33 cellular contexts compared by ENCODE assay signal in genomic region chr3:131831608-131832007, GRCh38.
"Had no signal": no experiment of that assay in that cellular context is flagged by ENCODE, and none has a peak within 500 bp of the region (broad histone marks: within the 10 kb centered on the region; RNA-seq: fewer than 3 reads in every experiment).

No MANE protein-coding gene starts in this region.

- H3K27me3 ChIP-seq: adrenal gland, ascending aorta, body of pancreas, brain microvascular endothelial cell, breast epithelium, cardiac muscle cell had no signal

- ATAC-seq: activated naive CD4-positive, alpha-beta T cell treated with anti-CD3 and anti-CD28 coated beads, Interleukin-2, amount 50 U/mL, for 72 hours; activated naive CD8-positive, alpha-beta T cell treated with anti-CD3 and anti-CD28 coated beads, Interleukin-2, amount 50 U/mL, for 24 hours; activated T-cell treated with anti-CD3 and anti-CD28 coated beads, Interleukin-2, amount 50 U/mL, for 4 hours; activated T-cell treated with anti-CD3 and anti-CD28 coated beads, Interleukin-2, amount 50 U/mL, for 72 hours; activated T-helper 17 cell treated with anti-CD3 and anti-CD28 coated beads, Interleukin-2, amount 50 U/mL, for 72 hours; body of pancreas had no signal

- H3K4me3 ChIP-seq: adrenal gland, ascending aorta, body of pancreas, breast epithelium, cardiac muscle cell had no signal

- DNase-seq: activated effector memory CD4-positive, alpha-beta T cell treated with anti-CD3 and anti-CD28 coated beads, Interleukin-2, amount 50 U/mL, for 16 hours; activated effector memory CD4-positive, alpha-beta T cell treated with Interleukin-2 at 50 U/mL for 16 hours; activated gamma-delta T cell; activated gamma-delta T cell treated with Interleukin-2 at 50 U/mL for 16 hours; activated naive CD4-positive, alpha-beta T cell; activated naive CD4-positive, alpha-beta T cell treated with anti-CD3 and anti-CD28 coated beads for 36 hours; activated naive CD4-positive, alpha-beta T cell treated with anti-CD3 and anti-CD28 coated beads, Interleukin-2, amount 10 ng/mL, durations not matched to agents 7 days and 5 days; activated naive CD4-positive, alpha-beta T cell treated with anti-CD3 and anti-CD28 coated beads, Interleukin-2, amount 50 U/mL, for 16 hours; activated naive CD4-positive, alpha-beta T cell treated with Interleukin-2 at 50 U/mL for 16 hours; activated naive CD8-positive, alpha-beta T cell treated with anti-CD3 and anti-CD28 coated beads for 36 hours; activated naive CD8-positive, alpha-beta T cell treated with anti-CD3 and anti-CD28 coated beads, Interleukin-2, amount 10 ng/mL, durations not matched to agents 7 days and 5 days; activated naive CD8-positive, alpha-beta T cell treated with anti-CD3 and anti-CD28 coated beads, Interleukin-2, amount 50 U/mL, for 24 hours; activated T-cell treated with anti-CD3 and anti-CD28 coated beads, Interleukin-2, amount 50 U/mL, for 24 hours; activated T-cell treated with anti-CD3 and anti-CD28 coated beads, Interleukin-2, amount 50 U/mL, for 4 hours; activated T-cell treated with anti-CD3 and anti-CD28 coated beads, Interleukin-2, amount 50 U/mL, for 48 hours; activated T-cell treated with anti-CD3 and anti-CD28 coated beads, Interleukin-2, amount 50 U/mL, for 72 hours; adrenal gland; amniotic stem cell; amygdala; anterior cingulate cortex; aorta; body of pancreas; brain microvascular endothelial cell; caudate nucleus; central memory CD4-positive, alpha-beta T cell; cerebellar nuclear complex had no signal

- H3K4me1 ChIP-seq: adrenal gland, ascending aorta, body of pancreas, breast epithelium had no signal

- H3K36me3 ChIP-seq: adrenal gland, ascending aorta, brain microvascular endothelial cell, breast epithelium, cardiac muscle cell had no signal

- H3K27ac ChIP-seq: adrenal gland, ascending aorta, body of pancreas, brain microvascular endothelial cell, breast epithelium, cardiac muscle cell had no signal

- H3K9me3 ChIP-seq: adrenal gland, ascending aorta, body of pancreas, breast epithelium had no signal

- FAIRE-seq: astrocyte, bronchial epithelial cell had no signal
